In the genomic region with DNA sequence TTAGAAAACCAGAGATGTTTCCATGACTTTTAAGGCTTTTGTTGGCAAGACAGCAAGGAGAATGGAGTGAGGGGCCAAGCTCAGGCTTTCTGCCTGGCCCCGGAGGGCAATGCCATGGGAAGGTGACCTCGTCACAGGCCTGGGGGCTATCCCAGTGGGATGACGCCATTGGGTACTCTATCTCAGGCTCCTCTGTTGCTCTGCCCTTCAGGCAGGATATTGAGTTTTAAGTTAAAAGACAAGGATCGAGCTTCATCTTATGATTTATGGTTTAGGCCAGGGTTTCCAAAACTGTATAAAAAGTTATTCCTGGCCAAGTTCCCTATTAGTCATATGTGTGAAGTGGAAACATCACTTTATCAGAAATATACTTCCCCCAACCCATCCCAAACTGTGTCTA, we compare ENCODE assay signal across 11 cellular contexts.
DNase-seq lines count a peak whose midpoint lies in the region; ATAC-seq and TF ChIP-seq lines count a peak whose summit lies in the region.
"Had no signal": no experiment of that assay in that cellular context is flagged by ENCODE, and none has a peak within 500 bp of the region (broad histone marks: within the 10 kb centered on the region; RNA-seq: fewer than 3 reads in every experiment).

No MANE protein-coding gene starts in this region.

- intact Hi-C loops in thyroid gland (cut with DNase I) (no loop called here), Caco-2 (cut with micrococcal nuclease; ENCODE audit: unreplicated experiment) (loop anchor here (5.0 kb wide), 1 partner anchor 152 kb away; no protein-coding TSS in a partner anchor)

- H3K27me3 Mint-ChIP-seq in brain: no peaks in the 10 kb centered on the region
- H3K27me3 Mint-ChIP-seq in Caco-2 (ENCODE audit: insufficient read depth, unreplicated experiment): no peaks in the 10 kb centered on the region

- no peak for TF ChIP-seq POLR2A in thyroid gland (IDR thresholded peaks at IDR 0.05)

- TF ChIP-seq CTCF in brain (conservative IDR thresholded peaks at IDR 0.05): no peak
- no peak for TF ChIP-seq CTCF in thyroid gland (IDR thresholded peaks at IDR 0.05)
- TF ChIP-seq CTCF in Caco-2 (IDR thresholded peaks at IDR 0.05; ENCODE audit: insufficient read depth in 1 of 2, low read depth in 1 of 2, low read length in 1 of 2, severe bottlenecking in 1 of 2, unreplicated experiment in 1 of 2): no peak

- H3K27me3 ChIP-seq in mucosa of rectum (ENCODE audit: control insufficient read depth in 2 of 2, insufficient read depth in 2 of 2, low read length in 2 of 2) (no peaks in the 10 kb centered on the region), thyroid gland (no peaks in the 10 kb centered on the region), Caco-2 (replicated peaks; ENCODE audit: control insufficient read depth, insufficient read depth, low read length) (no peaks in the 10 kb centered on the region)

- H3K4me3 ChIP-seq in mucosa of rectum (ENCODE audit: low read length in 2 of 2) (no peak overlapping the region), thyroid gland (replicated peaks in 1 of 3) (no peak overlapping the region), Caco-2 (ENCODE audit: low read depth, low read length) (no peak overlapping the region)

- peak; percentile 47 for DNase-seq in activated CD8-positive, alpha-beta memory T cell treated with anti-CD3 and anti-CD28 coated beads for 24 hours
- no peak for DNase-seq in activated CD8-positive, alpha-beta memory T cell treated with anti-CD3 and anti-CD28 coated beads, Interleukin-2, amount 50 U/mL, for 48 hours
- DNase-seq in thyroid gland (no peak), Caco-2 (no peak)
- DNase-seq: activated T-cell treated with anti-CD3 and anti-CD28 coated beads, Interleukin-2, amount 50 U/mL, for 72 hours; NCI-H187 had no signal

- H3K27ac ChIP-seq in mucosa of rectum (ENCODE audit: low read depth in 2 of 2, low read length in 2 of 2) (peak overlapping the region; percentile 42 to 57), thyroid gland (peak overlapping the region in 2 of 3 donors; percentile 11 to 40)

- H3K36me3 Mint-ChIP-seq in brain (no peaks in the 10 kb centered on the region), Caco-2 (ENCODE audit: insufficient read depth, unreplicated experiment) (peaks cover 4% of the 10 kb centered on the region)

- CTCF ChIA-PET in Caco-2 (lab: Charles Lee): no interaction called here

- ATAC-seq in GM18868 (IDR thresholded peaks at IDR 0.05; ENCODE audit: unreplicated experiment) (no peak), HG03095 (IDR thresholded peaks at IDR 0.05; ENCODE audit: unreplicated experiment) (no peak)
- ATAC-seq: activated T-cell treated with anti-CD3 and anti-CD28 coated beads, Interleukin-2, amount 50 U/mL, for 72 hours had no signal

- 76 to 85% methylated on average over 4 of the region's 4 CpGs for WGBS in thyroid gland, 2 donors

- no peak overlapping the region for H3K9ac ChIP-seq in mucosa of rectum (ENCODE audit: low read depth in 1 of 2, low read length in 2 of 2)

- H3K4me1 Mint-ChIP-seq in brain (peaks cover 70% of the 10 kb centered on the region), Caco-2 (ENCODE audit: low read depth, unreplicated experiment) (peaks cover 24% of the 10 kb centered on the region)

- peaks cover 0 to 3% (median 0%) of the 10 kb centered on the region in 5 experiments for H3K9me3 Mint-ChIP-seq in brain
- H3K9me3 Mint-ChIP-seq in Caco-2 (ENCODE audit: unreplicated experiment): peaks cover 10% of the 10 kb centered on the region

- H3K36me3 ChIP-seq in mucosa of rectum (ENCODE audit: control insufficient read depth in 2 of 2, insufficient read depth in 2 of 2, low read length in 2 of 2) (no peaks in the 10 kb centered on the region), thyroid gland (no peaks in the 10 kb centered on the region), Caco-2 (ENCODE audit: control insufficient read depth, insufficient read depth, low read length) (no peaks in the 10 kb centered on the region; the same call in 1 of the 2 replicates)

- H3K9me3 ChIP-seq in mucosa of rectum (ENCODE audit: control insufficient read depth in 2 of 2, low read length in 2 of 2): no peaks in the 10 kb centered on the region
- H3K9me3 ChIP-seq in thyroid gland: no peaks in the 10 kb centered on the region
- no peaks in the 10 kb centered on the region for H3K9me3 ChIP-seq in Caco-2

- no TSS peak for BruUV-seq in Caco-2 (replicated peaks; lab: Mats Ljungman, UMichigan)

- H3K27ac Mint-ChIP-seq in brain (peak overlapping the region in 3 of 5 experiments; percentile 4 to 89 (median 88)), Caco-2 (ENCODE audit: unreplicated experiment) (no peak overlapping the region)
- H3K27ac Mint-ChIP-seq: activated T-cell treated with anti-CD3 and anti-CD28 coated beads, Interleukin-2, amount 50 U/mL, for 72 hours; T-helper 2 cell treated with Interferon-gamma antibody and Interleukin-4, amounts not matched to agents 5 μg/mL and 100 μg/mL, for 36 hours had no signal

- H3K4me1 ChIP-seq in mucosa of rectum (ENCODE audit: control insufficient read depth in 2 of 2, insufficient read depth in 2 of 2, low read length in 2 of 2) (peaks cover 2 to 4% of the 10 kb centered on the region in 2 donors), thyroid gland (peaks cover 0 to 23% of the 10 kb centered on the region in 2 donors), Caco-2 (peaks cover 10% of the 10 kb centered on the region; the same call in 1 of the 2 replicates)

- H3K4me3 Mint-ChIP-seq in brain (no peak overlapping the region), Caco-2 (ENCODE audit: unreplicated experiment) (no peak overlapping the region)

- POLR2A ChIA-PET in Caco-2 (lab: Charles Lee): no interaction called here
